In genomic region chr4:185717018-185717726, GRCh38 we compare ENCODE assay signal across 1 cellular context.
TF ChIP-seq lines count a peak whose summit lies in the region.

No MANE protein-coding gene starts in this region.

TF ChIP-seq in HepG2, 621 proteins besides CTCF, POLR2A, EP300 and RAD21 (continued from another document):
- no peak for TF ChIP-seq GRHL1 (CRISPR knock-in tag; conservative IDR thresholded peaks at IDR 0.05)
- no peak for TF ChIP-seq ATF2 (CRISPR knock-in tag; IDR thresholded peaks at IDR 0.05)
- TF ChIP-seq ZNF567 (CRISPR knock-in tag; IDR thresholded peaks at IDR 0.05; ENCODE audit: borderline replicate concordance), result no peak
- TF ChIP-seq, protein P1, sequence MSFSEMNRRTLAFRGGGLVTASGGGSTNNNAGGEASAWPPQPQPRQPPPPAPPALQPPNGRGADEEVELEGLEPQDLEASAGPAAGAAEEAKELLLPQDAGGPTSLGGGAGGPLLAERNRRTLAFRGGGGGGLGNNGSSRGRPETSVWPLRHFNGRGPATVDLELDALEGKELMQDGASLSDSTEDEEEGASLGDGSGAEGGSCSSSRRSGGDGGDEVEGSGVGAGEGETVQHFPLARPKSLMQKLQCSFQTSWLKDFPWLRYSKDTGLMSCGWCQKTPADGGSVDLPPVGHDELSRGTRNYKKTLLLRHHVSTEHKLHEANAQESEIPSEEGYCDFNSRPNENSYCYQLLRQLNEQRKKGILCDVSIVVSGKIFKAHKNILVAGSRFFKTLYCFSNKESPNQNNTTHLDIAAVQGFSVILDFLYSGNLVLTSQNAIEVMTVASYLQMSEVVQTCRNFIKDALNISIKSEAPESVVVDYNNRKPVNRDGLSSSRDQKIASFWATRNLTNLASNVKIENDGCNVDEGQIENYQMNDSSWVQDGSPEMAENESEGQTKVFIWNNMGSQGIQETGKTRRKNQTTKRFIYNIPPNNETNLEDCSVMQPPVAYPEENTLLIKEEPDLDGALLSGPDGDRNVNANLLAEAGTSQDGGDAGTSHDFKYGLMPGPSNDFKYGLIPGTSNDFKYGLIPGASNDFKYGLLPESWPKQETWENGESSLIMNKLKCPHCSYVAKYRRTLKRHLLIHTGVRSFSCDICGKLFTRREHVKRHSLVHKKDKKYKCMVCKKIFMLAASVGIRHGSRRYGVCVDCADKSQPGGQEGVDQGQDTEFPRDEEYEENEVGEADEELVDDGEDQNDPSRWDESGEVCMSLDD (CRISPR knock-in tag; IDR thresholded peaks at IDR 0.05; ENCODE audit: borderline replicate concordance), result no peak
- no peak for TF ChIP-seq ZNF740 (CRISPR knock-in tag; IDR thresholded peaks at IDR 0.05)
- no peak for TF ChIP-seq ZNF501 (CRISPR knock-in tag; IDR thresholded peaks at IDR 0.05)
- no peak for TF ChIP-seq ZSCAN29 (CRISPR knock-in tag; conservative IDR thresholded peaks at IDR 0.05)
- TF ChIP-seq ZIK1 (CRISPR knock-in tag; IDR thresholded peaks at IDR 0.05; ENCODE audit: borderline replicate concordance, low read depth), result no peak
- TF ChIP-seq, protein P2, sequence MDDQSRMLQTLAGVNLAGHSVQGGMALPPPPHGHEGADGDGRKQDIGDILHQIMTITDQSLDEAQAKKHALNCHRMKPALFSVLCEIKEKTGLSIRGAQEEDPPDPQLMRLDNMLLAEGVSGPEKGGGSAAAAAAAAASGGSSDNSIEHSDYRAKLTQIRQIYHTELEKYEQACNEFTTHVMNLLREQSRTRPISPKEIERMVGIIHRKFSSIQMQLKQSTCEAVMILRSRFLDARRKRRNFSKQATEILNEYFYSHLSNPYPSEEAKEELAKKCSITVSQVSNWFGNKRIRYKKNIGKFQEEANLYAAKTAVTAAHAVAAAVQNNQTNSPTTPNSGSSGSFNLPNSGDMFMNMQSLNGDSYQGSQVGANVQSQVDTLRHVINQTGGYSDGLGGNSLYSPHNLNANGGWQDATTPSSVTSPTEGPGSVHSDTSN (CRISPR knock-in tag; IDR thresholded peaks at IDR 0.05; ENCODE audit: borderline replicate concordance), result no peak
- no peak for TF ChIP-seq SP5 (CRISPR knock-in tag; IDR thresholded peaks at IDR 0.05; ENCODE audit: borderline replicate concordance, low read depth)
- TF ChIP-seq, protein P3, sequence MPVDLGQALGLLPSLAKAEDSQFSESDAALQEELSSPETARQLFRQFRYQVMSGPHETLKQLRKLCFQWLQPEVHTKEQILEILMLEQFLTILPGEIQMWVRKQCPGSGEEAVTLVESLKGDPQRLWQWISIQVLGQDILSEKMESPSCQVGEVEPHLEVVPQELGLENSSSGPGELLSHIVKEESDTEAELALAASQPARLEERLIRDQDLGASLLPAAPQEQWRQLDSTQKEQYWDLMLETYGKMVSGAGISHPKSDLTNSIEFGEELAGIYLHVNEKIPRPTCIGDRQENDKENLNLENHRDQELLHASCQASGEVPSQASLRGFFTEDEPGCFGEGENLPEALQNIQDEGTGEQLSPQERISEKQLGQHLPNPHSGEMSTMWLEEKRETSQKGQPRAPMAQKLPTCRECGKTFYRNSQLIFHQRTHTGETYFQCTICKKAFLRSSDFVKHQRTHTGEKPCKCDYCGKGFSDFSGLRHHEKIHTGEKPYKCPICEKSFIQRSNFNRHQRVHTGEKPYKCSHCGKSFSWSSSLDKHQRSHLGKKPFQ (CRISPR knock-in tag; IDR thresholded peaks at IDR 0.05; ENCODE audit: insufficient replicate concordance), result no peak
- no peak for TF ChIP-seq ZGPAT (CRISPR knock-in tag; IDR thresholded peaks at IDR 0.05)
